In genomic region chr20:53891306-53891894, GRCh38 we compare ENCODE assay signal across 16 cellular contexts.
DNase-seq lines count a peak whose midpoint lies in the region; ATAC-seq, FAIRE-seq and TF ChIP-seq lines count a peak whose summit lies in the region.
"Had no signal": no experiment of that assay in that cellular context is flagged by ENCODE, and none has a peak within 500 bp of the region (broad histone marks: within the 10 kb centered on the region; RNA-seq: fewer than 3 reads in every experiment).

No MANE protein-coding gene starts in this region.

- WGBS in hepatocyte (ENCODE audit: low lambda C conversion rate, missing lambda C conversion rate) = 90% methylated on average over 1 of the region's 1 CpG

- POLR2A ChIA-PET in CD8-positive, alpha-beta T cell (lab: Charles Lee) = interaction anchor here (1.6 to 2.4 kb wide), 2 partner anchors 10 to 19 kb away, joined by 4 to 11 read pairs; no protein-coding TSS in a partner anchor
- POLR2A ChIA-PET in PC-9 (lab: Charles Lee; ENCODE audit: unreplicated experiment) = no interaction called here

- no peaks in the 10 kb centered on the region for H3K9me3 Mint-ChIP-seq in CD8-positive, alpha-beta T cell
- no peaks in the 10 kb centered on the region for H3K9me3 Mint-ChIP-seq in astrocyte (ENCODE audit: unreplicated experiment)

- peaks cover 53% of the 10 kb centered on the region for H3K4me1 Mint-ChIP-seq in CD8-positive, alpha-beta T cell (ENCODE audit: low read depth)
- H3K4me1 Mint-ChIP-seq in astrocyte (ENCODE audit: low read depth, unreplicated experiment) = peaks cover 8% of the 10 kb centered on the region

- H3K27me3 Mint-ChIP-seq in CD8-positive, alpha-beta T cell (ENCODE audit: low read depth) = no peaks in the 10 kb centered on the region
- H3K27me3 Mint-ChIP-seq in astrocyte (ENCODE audit: low read depth, unreplicated experiment) = no peaks in the 10 kb centered on the region
- H3K27me3 Mint-ChIP-seq: brain had no signal

- no peak for TF ChIP-seq CTCF in CD8-positive, alpha-beta T cell (IDR thresholded peaks at IDR 0.05)
- no peak for TF ChIP-seq CTCF in astrocyte (IDR thresholded peaks at IDR 0.05; ENCODE audit: insufficient read depth, low read depth, low read length)
- no peak for TF ChIP-seq CTCF in hepatocyte (IDR thresholded peaks at IDR 0.05; ENCODE audit: poor library complexity)
- TF ChIP-seq CTCF in PC-9 (conservative IDR thresholded peaks at IDR 0.05) = no peak

- BruUV-seq in PC-9 (replicated peaks; lab: Mats Ljungman, UMichigan) = no TSS peak

- FAIRE-seq in astrocyte (lab: Jason Lieb, UNC) = no peak
- FAIRE-seq: GM12891 had no signal

- ATAC-seq in CD8-positive, alpha-beta T cell = no peak
- no peak for ATAC-seq in GM18505 (IDR thresholded peaks at IDR 0.05; ENCODE audit: unreplicated experiment)
- no peak for ATAC-seq in HG02763 (IDR thresholded peaks at IDR 0.05; ENCODE audit: unreplicated experiment)
- ATAC-seq: gastrocnemius medialis had no signal

- H3K4me3 Mint-ChIP-seq in CD8-positive, alpha-beta T cell = no peak overlapping the region
- H3K4me3 Mint-ChIP-seq in astrocyte (ENCODE audit: unreplicated experiment) = no peak overlapping the region
- H3K4me3 Mint-ChIP-seq: brain had no signal

- H3K9me3 ChIP-seq in CD8-positive, alpha-beta T cell (ENCODE audit: low read length) = no peaks in the 10 kb centered on the region
- no peaks in the 10 kb centered on the region for H3K9me3 ChIP-seq in astrocyte (ENCODE audit: insufficient read depth, low read depth, low read length)
- H3K9me3 ChIP-seq in hepatocyte (ENCODE audit: low read depth) = no peaks in the 10 kb centered on the region
- H3K9me3 ChIP-seq in PC-9 (ENCODE audit: insufficient read depth, low read depth) = no peaks in the 10 kb centered on the region; the same call in 1 of the 2 replicates
- H3K9me3 ChIP-seq: gastrocnemius medialis had no signal

- no peak for DNase-seq in CD8-positive, alpha-beta T cell
- DNase-seq in NCI-H82 (lab: John Stamatoyannopoulos, UW) (peak; percentile 81), astrocyte (ENCODE audit: low read depth) (no peak), myocyte (ENCODE audit: low read depth) (peak; percentile 18), hepatocyte (ENCODE audit: low spot score) (no peak), PC-9 (no peak)
- DNase-seq: activated CD4-positive, alpha-beta T cell treated with anti-CD3 and anti-CD28 coated beads, Interleukin-2, amount 50 U/mL, for 4 hours; activated effector memory CD4-positive, alpha-beta T cell treated with Interleukin-2 at 50 U/mL for 16 hours; gastrocnemius medialis; NCI-H2081; occipital lobe; Right ventricle myocardium superior had no signal

- H3K27ac ChIP-seq in CD8-positive, alpha-beta T cell (ENCODE audit: low read depth, low read length) = no peak overlapping the region
- H3K27ac ChIP-seq in astrocyte (ENCODE audit: low read depth, low read length) = peak overlapping the region; percentile 52
- H3K27ac ChIP-seq in hepatocyte = no peak overlapping the region
- no peak overlapping the region; the same call in 1 of the 2 replicates for H3K27ac ChIP-seq in PC-9
- H3K27ac ChIP-seq: gastrocnemius medialis had no signal

- intact Hi-C loops in CD8-positive, alpha-beta T cell (cut with DNase I, micrococcal nuclease) = no loop called here
- intact Hi-C loops in PC-9 (cut with micrococcal nuclease; ENCODE audit: unreplicated experiment) = no loop called here

- H3K36me3 Mint-ChIP-seq in CD8-positive, alpha-beta T cell = no peaks in the 10 kb centered on the region
- no peaks in the 10 kb centered on the region for H3K36me3 Mint-ChIP-seq in astrocyte (ENCODE audit: low read depth, unreplicated experiment)
- H3K36me3 Mint-ChIP-seq: brain had no signal

- CTCF ChIA-PET in CD8-positive, alpha-beta T cell (lab: Charles Lee) = no interaction called here
- CTCF ChIA-PET in PC-9 (lab: Charles Lee) = no interaction called here

- H3K9me2 ChIP-seq in hepatocyte (replicated peaks; ENCODE audit: insufficient read depth) (no peaks in the 10 kb centered on the region), PC-9 (ENCODE audit: insufficient read depth) (no peaks in the 10 kb centered on the region)

- H3K36me3 ChIP-seq in CD8-positive, alpha-beta T cell (ENCODE audit: insufficient read depth, low read length) = no peaks in the 10 kb centered on the region
- H3K36me3 ChIP-seq in astrocyte (ENCODE audit: insufficient read depth, low read length) (no peaks in the 10 kb centered on the region), hepatocyte (replicated peaks; ENCODE audit: insufficient read depth, low read depth) (no peaks in the 10 kb centered on the region), PC-9 (ENCODE audit: low read depth) (no peaks in the 10 kb centered on the region)
- H3K36me3 ChIP-seq: gastrocnemius medialis had no signal

- H3K4me1 ChIP-seq in CD8-positive, alpha-beta T cell (ENCODE audit: insufficient read depth, low read length) = peaks cover 38% of the 10 kb centered on the region
- H3K4me1 ChIP-seq in astrocyte (ENCODE audit: insufficient read depth, low read length) = peaks cover 11% of the 10 kb centered on the region
- no peaks in the 10 kb centered on the region for H3K4me1 ChIP-seq in hepatocyte (ENCODE audit: insufficient read depth)
- peaks cover 25% of the 10 kb centered on the region for H3K4me1 ChIP-seq in PC-9 (replicated peaks; ENCODE audit: insufficient read depth)
- H3K4me1 ChIP-seq: gastrocnemius medialis had no signal

- H3K4me2 ChIP-seq in astrocyte (ENCODE audit: low read length) (no peak overlapping the region), hepatocyte (no peak overlapping the region), PC-9 (no peak overlapping the region)

- H3K27ac Mint-ChIP-seq in CD8-positive, alpha-beta T cell = peak overlapping the region; percentile 4
- H3K27ac Mint-ChIP-seq in astrocyte (ENCODE audit: unreplicated experiment) = peak overlapping the region; percentile 3
- H3K27ac Mint-ChIP-seq: brain had no signal

- H3K79me2 ChIP-seq in astrocyte (ENCODE audit: insufficient read depth, low read length) (no peaks in the 10 kb centered on the region), hepatocyte (no peaks in the 10 kb centered on the region), PC-9 (ENCODE audit: low read depth) (no peaks in the 10 kb centered on the region)

- H2AFZ ChIP-seq in astrocyte (ENCODE audit: low read depth, low read length) (no peak overlapping the region), hepatocyte (no peak overlapping the region), PC-9 (no peak overlapping the region)

- H3F3A ChIP-seq in PC-9 (ENCODE audit: insufficient read depth, low read depth) = peaks cover 18% of the 10 kb centered on the region

- peak overlapping the region; percentile 0 for H3K9ac ChIP-seq in astrocyte (ENCODE audit: low read length)

- no peak overlapping the region for H3K4me3 ChIP-seq in CD8-positive, alpha-beta T cell (ENCODE audit: low read depth, low read length)
- H3K4me3 ChIP-seq in astrocyte (ENCODE audit: insufficient read depth, low read depth, low read length) = no peak overlapping the region
- H3K4me3 ChIP-seq in hepatocyte = no peak overlapping the region
- no peak overlapping the region for H3K4me3 ChIP-seq in PC-9
- H3K4me3 ChIP-seq: gastrocnemius medialis had no signal

- no peaks in the 10 kb centered on the region for H3K27me3 ChIP-seq in CD8-positive, alpha-beta T cell (ENCODE audit: insufficient read depth, low read length)
- H3K27me3 ChIP-seq in astrocyte (ENCODE audit: insufficient read depth, low read length) (no peaks in the 10 kb centered on the region), hepatocyte (no peaks in the 10 kb centered on the region), PC-9 (ENCODE audit: insufficient read depth, low read depth) (no peaks in the 10 kb centered on the region)
- H3K27me3 ChIP-seq: gastrocnemius medialis had no signal

- TF ChIP-seq POLR2A in GM18505 (IDR thresholded peaks at IDR 0.05; ENCODE audit: borderline replicate concordance, extremely low read depth, insufficient read depth, insufficient read length) = no peak

- H4K20me1 ChIP-seq in astrocyte (ENCODE audit: insufficient read depth, low read length) (no peaks in the 10 kb centered on the region), hepatocyte (ENCODE audit: insufficient read depth, poor library complexity, severe bottlenecking) (no peaks in the 10 kb centered on the region), PC-9 (ENCODE audit: insufficient read depth) (no peaks in the 10 kb centered on the region)

Comparison
In these comparisons a context has a peak if more than half of its experiments do, and no peak if none do; other contexts are left out.
1. DNase-seq: peak in NCI-H82 (single experiment) and myocyte (single experiment); none in CD8-positive, alpha-beta T cell (0 of 7), astrocyte (single experiment), hepatocyte (single experiment) and PC-9 (0 of 2).